In genomic region chr19:46629546-46630025, GRCh38 we compare ENCODE assay signal across 1 cellular context.
A peak's percentile ranks its signal among the peaks of the same experiment; 100 is the strongest.
TF ChIP-seq lines count a peak whose summit lies in the region.

No MANE protein-coding gene starts in this region.

TF ChIP-seq in K562, 482 proteins besides CTCF, POLR2A, EP300 and RAD21 (continued from another document):
- TF ChIP-seq MITF (IDR thresholded peaks at IDR 0.05) (0 out of 2 replicates have a peak, but pooled peaks have one; percentile 18), CEBPB (tag; IDR thresholded peaks at IDR 0.05) (peak; percentile 62; the same call in 1 of the 2 replicates), SMARCA4 (IDR thresholded peaks at IDR 0.05) (peak; percentile 55; the same call in 1 of the 2 replicates), TAF15 (IDR thresholded peaks at IDR 0.05; ENCODE audit: low read depth, low read length) (no peak), GATAD2A (IDR thresholded peaks at IDR 0.05) (0 out of 2 replicates have a peak, but pooled peaks have one; percentile 51), KDM1A (IDR thresholded peaks at IDR 0.05) (no peak), BHLHE40 (IDR thresholded peaks at IDR 0.05; ENCODE audit: low read length) (peak; percentile 92), SPI1 (IDR thresholded peaks at IDR 0.05; ENCODE audit: borderline replicate concordance, low read depth, low read length) (peak; percentile 96), NCOR1 (IDR thresholded peaks at IDR 0.05) (peak; percentile 77), NFE2 (IDR thresholded peaks at IDR 0.05; ENCODE audit: low read depth) (0 out of 2 replicates have a peak, but pooled peaks have one; percentile 5), MTA3 (IDR thresholded peaks at IDR 0.05; ENCODE audit: borderline replicate concordance) (peak; percentile 78), HDAC6 (IDR thresholded peaks at IDR 0.05; ENCODE audit: low read depth, low read length) (no peak), ZBTB33 (CRISPR knock-in tag; IDR thresholded peaks at IDR 0.05) (peak; percentile 88), RBFOX2 (IDR thresholded peaks at IDR 0.05; ENCODE audit: low read depth, low read length) (peak; percentile 42; the same call in 1 of the 2 replicates), ZNF395 (CRISPR knock-in tag; IDR thresholded peaks at IDR 0.05) (peak; percentile 84; the same call in 1 of the 2 replicates), ARID4B (CRISPR knock-in tag; IDR thresholded peaks at IDR 0.05) (peak; percentile 57; the same call in 1 of the 2 replicates), SMAD4 (CRISPR knock-in tag; conservative IDR thresholded peaks at IDR 0.05) (peak; percentile 93), FOXJ3 (CRISPR knock-in tag; IDR thresholded peaks at IDR 0.05) (no peak), ZNF609 (CRISPR knock-in tag; IDR thresholded peaks at IDR 0.05; ENCODE audit: borderline replicate concordance) (0 out of 2 replicates have a peak, but pooled peaks have one; percentile 55), ZNF311 (CRISPR knock-in tag; IDR thresholded peaks at IDR 0.05) (peak; percentile 41; the same call in 1 of the 2 replicates), ZNF134 (CRISPR knock-in tag; conservative IDR thresholded peaks at IDR 0.05) (no peak), ZBTB9 (CRISPR knock-in tag; IDR thresholded peaks at IDR 0.05) (peak; percentile 35; the same call in 1 of the 2 replicates), KLF16 (IDR thresholded peaks at IDR 0.05) (peak; percentile 61; the same call in 1 of the 2 replicates), ETV1 (tag; conservative IDR thresholded peaks at IDR 0.05; ENCODE audit: low read depth) (peak; percentile 75), BCOR (IDR thresholded peaks at IDR 0.05) (peak; percentile 73), HIVEP1 (CRISPR knock-in tag; IDR thresholded peaks at IDR 0.05) (no peak), ARID1B (IDR thresholded peaks at IDR 0.05) (peak; percentile 79), ZNF76 (CRISPR knock-in tag; IDR thresholded peaks at IDR 0.05; ENCODE audit: borderline replicate concordance) (0 out of 2 replicates have a peak, but pooled peaks have one; percentile 12), ZBTB2 (IDR thresholded peaks at IDR 0.05) (peak; percentile 59; the same call in 1 of the 2 replicates), SIN3B (IDR thresholded peaks at IDR 0.05; ENCODE audit: low read depth) (no peak), ZNF583 (CRISPR knock-in tag; IDR thresholded peaks at IDR 0.05) (0 out of 2 replicates have a peak, but pooled peaks have one; percentile 27), SP1 (CRISPR knock-in tag; IDR thresholded peaks at IDR 0.05) (0 out of 2 replicates have a peak, but pooled peaks have one; percentile 63), GTF2B (IDR thresholded peaks at IDR 0.05; ENCODE audit: extremely low read depth, insufficient read length) (no peak), PHF8 (IDR thresholded peaks at IDR 0.05; ENCODE audit: borderline replicate concordance, low read length) (no peak), POLR2G (IDR thresholded peaks at IDR 0.05; ENCODE audit: low read depth, low read length) (peak; percentile 42)
TF ChIP-seq in K562: peak in this region for 60.
